10 cellular contexts compared by ENCODE assay signal in the genomic region with DNA sequence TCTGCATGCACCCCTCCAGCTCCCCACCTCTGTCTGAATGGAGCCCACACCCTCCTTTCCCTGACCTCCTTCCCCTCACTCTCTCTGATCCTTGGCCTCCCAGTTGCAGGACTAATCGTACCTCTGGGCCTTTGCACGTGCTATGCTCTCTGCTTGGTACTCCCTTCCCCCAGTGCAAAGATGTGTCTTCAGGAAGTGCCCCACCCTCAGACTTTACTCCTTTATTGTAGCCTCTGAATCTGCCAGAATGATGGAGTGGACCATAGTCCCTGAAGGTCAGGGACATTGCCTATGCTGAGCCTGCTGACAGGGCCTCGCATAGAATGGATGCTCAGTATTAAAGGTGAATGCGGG. TPM values are rescaled to one million over a fixed set of nuclear protein-coding genes. Genes with fewer than 3 reads are reported as not detected.
DNase-seq lines count a peak whose midpoint lies in the region; ATAC-seq and TF ChIP-seq lines count a peak whose summit lies in the region.
"Had no signal": no experiment of that assay in that cellular context is flagged by ENCODE, and none has a peak within 500 bp of the region (broad histone marks: within the 10 kb centered on the region; RNA-seq: fewer than 3 reads in every experiment).

No MANE protein-coding gene starts in this region.

- BruUV-seq in PC-3 (replicated peaks; lab: Mats Ljungman, UMichigan), result no TSS peak

- H3K27ac ChIP-seq in CD8-positive, alpha-beta memory T cell (ENCODE audit: low read depth, low read length), result peak overlapping the region; percentile 97
- H3K27ac ChIP-seq in PC-3 (ENCODE audit: low read length) (peak overlapping the region; percentile 99), coronary artery (peak overlapping the region; percentile 96 to 97), neutrophil (peak overlapping the region; percentile 96)

- H2AFZ ChIP-seq in PC-3 (ENCODE audit: low read length), result no peak overlapping the region

- H3K36me3 ChIP-seq in CD8-positive, alpha-beta memory T cell (ENCODE audit: insufficient read depth, low read length), result peaks cover 14% of the 10 kb centered on the region
- H3K36me3 ChIP-seq in PC-3 (ENCODE audit: low read depth, low read length) (no peaks in the 10 kb centered on the region), neutrophil (peaks cover 8% of the 10 kb centered on the region)

- peak overlapping the region; percentile 93 for H3K9ac ChIP-seq in PC-3 (ENCODE audit: low read length)

- CTCF ChIA-PET in CD8-positive, alpha-beta memory T cell (lab: Charles Lee), result interaction anchor here (4.9 to 15.5 kb wide), 4 partner anchors 9 to 50 kb away, joined by 72 to 436 read pairs (median 198); partner anchors contain the start of genes LSM4 and PGPEP1
- CTCF ChIA-PET in PC-3 (lab: Charles Lee), result interaction anchor here (0.6 kb wide), 1 partner anchor 10 kb away, joined by 4 read pairs; no protein-coding TSS in a partner anchor

- H3K4me2 ChIP-seq in PC-3 (ENCODE audit: low read length), result peak overlapping the region; percentile 98

- peaks cover 7 to 27% (median 7%) of the 10 kb centered on the region in 3 donors for H3K36me3 Mint-ChIP-seq in CD8-positive, alpha-beta memory T cell

- peak overlapping the region; percentile 66 for H3K4me3 ChIP-seq in CD8-positive, alpha-beta memory T cell (ENCODE audit: low read length)
- H3K4me3 ChIP-seq in PC-3 (ENCODE audit: low read length) (peak overlapping the region; percentile 74), coronary artery (peak overlapping the region; percentile 93), neutrophil (ENCODE audit: low read depth in 1 of 2, low read length in 1 of 2) (peak overlapping the region; percentile 64 to 79)

- no peaks in the 10 kb centered on the region for H3F3A ChIP-seq in PC-3 (ENCODE audit: low read length, unreplicated experiment)

- H3K4me1 ChIP-seq in CD8-positive, alpha-beta memory T cell (ENCODE audit: insufficient read depth, low read length), result peaks cover 41% of the 10 kb centered on the region
- H3K4me1 ChIP-seq in PC-3 (ENCODE audit: insufficient read depth, low read length) (peaks cover 18% of the 10 kb centered on the region), neutrophil (ENCODE audit: control insufficient read depth in 1 of 2, insufficient read depth in 1 of 2, low read depth in 1 of 2, low read length in 1 of 2) (peaks cover 18 to 19% of the 10 kb centered on the region in 2 experiments)

- intact Hi-C loops in PC-3 (cut with micrococcal nuclease), result no loop called here

- peaks cover 0 to 11% (median 6%) of the 10 kb centered on the region in 5 donors for H3K9me3 Mint-ChIP-seq in CD8-positive, alpha-beta memory T cell

- TF ChIP-seq CTCF in PC-3 (conservative IDR thresholded peaks at IDR 0.05; ENCODE audit: low read depth, low read length) (no peak), coronary artery (IDR thresholded peaks at IDR 0.05) (no peak), neutrophil (IDR thresholded peaks at IDR 0.05) (no peak)

- peak overlapping the region; percentile 95 to 99 (median 97) for H3K27ac Mint-ChIP-seq in CD8-positive, alpha-beta memory T cell

- peaks cover 13% of the 10 kb centered on the region for H4K20me1 ChIP-seq in PC-3 (ENCODE audit: low read length)

- peaks cover 40 to 57% (median 51%) of the 10 kb centered on the region in 3 donors for H3K4me1 Mint-ChIP-seq in CD8-positive, alpha-beta memory T cell

- H3K27me3 Mint-ChIP-seq in CD8-positive, alpha-beta memory T cell, result peaks cover 0 to 33% of the 10 kb centered on the region in 2 donors

- H3K9me2 ChIP-seq in PC-3 (replicated peaks; ENCODE audit: low read length), result no peaks in the 10 kb centered on the region

- no peak for DNase-seq in CD8-positive, alpha-beta memory T cell
- no peak for DNase-seq in PC-3
- no peak for DNase-seq in coronary artery (ENCODE audit: low spot score)
- no peak for DNase-seq in ecto neural progenitor cell (ENCODE audit: low spot score)
- DNase-seq in NCI-H128 (lab: John Stamatoyannopoulos, UW; ENCODE audit: unreplicated experiment), result no peak
- DNase-seq in effector CD8-positive, alpha-beta T cell (lab: John Stamatoyannopoulos, UW), result no peak

- ATAC-seq in PC-3 (no peak), GM21786 (IDR thresholded peaks at IDR 0.05; ENCODE audit: unreplicated experiment) (no peak)

- POLR2A ChIA-PET in CD8-positive, alpha-beta memory T cell (lab: Charles Lee), result interaction anchor here (0.6 to 6.5 kb wide), 5 partner anchors 9 to 135 kb away, joined by 3 to 283 read pairs (median 192); partner anchors contain the start of genes LSM4 and SSBP4
- POLR2A ChIA-PET in PC-3 (lab: Charles Lee; ENCODE audit: unreplicated experiment), result interaction anchor here (1.4 to 3.8 kb wide), 2 partner anchors 10 to 40 kb away, joined by 13 to 47 read pairs; partner anchors contain the start of gene LSM4

- peaks cover 29% of the 10 kb centered on the region for H3K79me2 ChIP-seq in PC-3 (ENCODE audit: low read length)

- H3K4me3 Mint-ChIP-seq in CD8-positive, alpha-beta memory T cell, result peak overlapping the region; percentile 79 to 98 (median 88)

- H3K9me3 ChIP-seq in CD8-positive, alpha-beta memory T cell (ENCODE audit: low read length), result no peaks in the 10 kb centered on the region
- H3K9me3 ChIP-seq in PC-3 (ENCODE audit: low read length) (no peaks in the 10 kb centered on the region), neutrophil (no peaks in the 10 kb centered on the region)
- H3K9me3 ChIP-seq: HAP-1 had no signal

- H3K27me3 ChIP-seq in CD8-positive, alpha-beta memory T cell (ENCODE audit: insufficient read depth, low read length, poor library complexity, severe bottlenecking), result no peaks in the 10 kb centered on the region
- H3K27me3 ChIP-seq in PC-3 (ENCODE audit: low read length), result no peaks in the 10 kb centered on the region
- H3K27me3 ChIP-seq in neutrophil, result no peaks in the 10 kb centered on the region

RNA-seq across cellular contexts. Expression of gene JUND, which starts 1.3 kb away (rescaled TPM):
- total RNA-seq in CD8-positive, alpha-beta memory T cell, result 100 to 1,000 TPM; 300 to 327 TPM
- 174 TPM for polyA plus RNA-seq in CD8-positive, alpha-beta memory T cell
- total RNA-seq in PC-3 (2014; rRNA removed), result 151 and 157 TPM in 2 replicates

RNA-seq across cellular contexts. Expression of gene IQCN, which starts 8.5 kb away (rescaled TPM):
- total RNA-seq in CD8-positive, alpha-beta memory T cell, result 1 to 10 TPM; 1.3 TPM
- 0.31 TPM for polyA plus RNA-seq in CD8-positive, alpha-beta memory T cell
- total RNA-seq in PC-3 (2014; rRNA removed), result 0.33 and 0.69 TPM in 2 replicates
- total RNA-seq: bronchial epithelial cell had no signal

RNA-seq across cellular contexts. Expression of gene LSM4, which starts 40.1 kb away (rescaled TPM):
- 100 to 1,000 TPM; 351 to 373 TPM for total RNA-seq in CD8-positive, alpha-beta memory T cell
- 154 TPM for polyA plus RNA-seq in CD8-positive, alpha-beta memory T cell
- 713 and 856 TPM in 2 replicates for total RNA-seq in PC-3 (2014; rRNA removed)

RNA-seq across cellular contexts. Expression of gene PDE4C, which starts 56.5 kb away (rescaled TPM):
- total RNA-seq in CD8-positive, alpha-beta memory T cell, result not detected
- polyA plus RNA-seq in CD8-positive, alpha-beta memory T cell, result not detected
- 1.8 TPM in 1 of 2 replicates, not detected in the other for total RNA-seq in PC-3 (2014; rRNA removed)

RNA-seq across cellular contexts. Expression of gene PGPEP1, which starts 57.6 kb away (rescaled TPM):
- 10 to 100 TPM; 27.3 to 27.7 TPM for total RNA-seq in CD8-positive, alpha-beta memory T cell
- polyA plus RNA-seq in CD8-positive, alpha-beta memory T cell, result 12.2 TPM
- total RNA-seq in PC-3 (2014; rRNA removed), result 9.6 and 11.4 TPM in 2 replicates
